25 cellular contexts compared by ENCODE assay signal in genomic region chr1:10740123-10740522, GRCh38. TPM values are rescaled to one million over a fixed set of nuclear protein-coding genes. Genes with fewer than 3 reads are reported as not detected.
DNase-seq lines count a peak whose midpoint lies in the region; ATAC-seq, FAIRE-seq and TF ChIP-seq lines count a peak whose summit lies in the region.
"Had no signal": no experiment of that assay in that cellular context is flagged by ENCODE, and none has a peak within 500 bp of the region (broad histone marks: within the 10 kb centered on the region; RNA-seq: fewer than 3 reads in every experiment).

No MANE protein-coding gene starts in this region.

- H2AK5ac ChIP-seq in neuronal stem cell (ENCODE audit: low read depth, low read length), result peak overlapping the region; percentile 76

- H2BK120ac ChIP-seq in neuronal stem cell (ENCODE audit: low read depth, low read length), result no peak overlapping the region

- no peak overlapping the region for H4K91ac ChIP-seq in neuronal stem cell (ENCODE audit: low read depth, low read length, poor library complexity)

- TF ChIP-seq POLR2A in gastroesophageal sphincter (IDR thresholded peaks at IDR 0.05), result no peak

- H3K4me3 Mint-ChIP-seq in WTC11 (no peak overlapping the region), brain (no peak overlapping the region)
- H3K4me3 Mint-ChIP-seq: CD4-positive, CD25-positive, alpha-beta regulatory T cell; CD8-positive, alpha-beta memory T cell; GM23338; HFFc6 had no signal

- H3K23ac ChIP-seq in neuronal stem cell (ENCODE audit: low read depth, low read length, poor library complexity), result peak overlapping the region; percentile 32

- H3K79me1 ChIP-seq in neuronal stem cell (ENCODE audit: low read depth, low read length), result peaks cover 2% of the 10 kb centered on the region

- no peak for ATAC-seq in WTC11
- ATAC-seq in gastroesophageal sphincter, result no peak
- ATAC-seq: GM12878, GM23338, HCT116 had no signal

- WGBS in neuronal stem cell (ENCODE audit: extremely low coverage in 2 of 2, insufficient read length in 2 of 2, insufficient replicate concordance in 1 of 2), 2 donors, result no CpG with 5 or more reads among the region's 6 CpGs
- 59 to 81% (median 65%) methylated on average over 6 of the region's 6 CpGs for WGBS in small intestine, 3 donors
- WGBS in gastroesophageal sphincter (ENCODE audit: low coverage in 1 of 2), 2 donors, result 80% methylated on average over 3 of the region's 6 CpGs; no CpG with 5 or more reads in 1 of the 2 donors

- peak overlapping the region; percentile 3 for H2BK15ac ChIP-seq in neuronal stem cell (ENCODE audit: low read length)

- no peak overlapping the region for H3K4ac ChIP-seq in neuronal stem cell (ENCODE audit: low read length)

- peak overlapping the region; percentile 47 for H3K14ac ChIP-seq in neuronal stem cell (ENCODE audit: low read length)

- H3K27ac ChIP-seq in neuronal stem cell (replicated peaks; ENCODE audit: low read length) (no peak overlapping the region), small intestine (ENCODE audit: low read depth in 1 of 2, low read length in 1 of 2) (peak overlapping the region; percentile 12 to 87), gastroesophageal sphincter (no peak overlapping the region)
- H3K27ac ChIP-seq: HL-60 had no signal

- TF ChIP-seq EP300 in gastroesophageal sphincter (IDR thresholded peaks at IDR 0.05), result no peak

- no peak overlapping the region for H3K4me2 ChIP-seq in neuronal stem cell (ENCODE audit: insufficient read depth, low read length, poor library complexity, severe bottlenecking)
- H3K4me2 ChIP-seq: GM23338 had no signal

- TF ChIP-seq CTCF in WTC11 (IDR thresholded peaks at IDR 0.05) (no peak), brain (conservative IDR thresholded peaks at IDR 0.05) (no peak), gastroesophageal sphincter (IDR thresholded peaks at IDR 0.05) (no peak)

- H3K27me3 Mint-ChIP-seq in WTC11 (ENCODE audit: low read depth) (no peaks in the 10 kb centered on the region), brain (peaks cover 18% of the 10 kb centered on the region)

- H3K4me3 ChIP-seq in neuronal stem cell (ENCODE audit: low read length in 2 of 2) (no peak overlapping the region), small intestine (ENCODE audit: low read depth in 1 of 2, low read length in 2 of 2) (no peak overlapping the region), gastroesophageal sphincter (no peak overlapping the region)
- H3K4me3 ChIP-seq: GM12878, GM23338 had no signal

- FAIRE-seq in small intestine (lab: Jason Lieb, UNC), result no peak
- FAIRE-seq: GM12878, GM19239 had no signal

- peaks cover 38% of the 10 kb centered on the region for H3K4me1 Mint-ChIP-seq in WTC11
- H3K4me1 Mint-ChIP-seq in brain, result peaks cover 82% of the 10 kb centered on the region
- H3K4me1 Mint-ChIP-seq: CD4-positive, CD25-positive, alpha-beta regulatory T cell; CD8-positive, alpha-beta memory T cell had no signal

- no peak overlapping the region for H2AFZ ChIP-seq in neuronal stem cell (ENCODE audit: low read length)

- H2BK5ac ChIP-seq in neuronal stem cell (ENCODE audit: low read length), result peak overlapping the region; percentile 47

- DNase-seq in WTC11 (ENCODE audit: low spot score) (no peak), neuronal stem cell (ENCODE audit: low spot score) (no peak), small intestine (no peak), epidermal melanocyte (ENCODE audit: insufficient read length, low spot score) (no peak), NCI-H2081 (lab: John Stamatoyannopoulos, UW) (no peak)
- DNase-seq in activated T-cell treated with anti-CD3 and anti-CD28 coated beads, Interleukin-2, amount 50 U/mL, for 1 hour, result no peak
- DNase-seq: BE2C; C1 segment of cervical spinal cord; CD4-positive, CD25-positive, alpha-beta regulatory T cell; CD8-positive, alpha-beta memory T cell; COR-L47; DMS 273 treated with DMSO at 0.1 percent for 48 hours; DMS53; DND-41; EL; H7; HFFc6; IMR-90 had no signal

- H3K18ac ChIP-seq in neuronal stem cell (ENCODE audit: low read length), result no peak overlapping the region

- no peaks in the 10 kb centered on the region for H3K36me3 ChIP-seq in neuronal stem cell (replicated peaks in 1 of 2; ENCODE audit: control insufficient read depth in 2 of 2, insufficient read depth in 2 of 2, low read length in 2 of 2)
- no peaks in the 10 kb centered on the region for H3K36me3 ChIP-seq in small intestine (ENCODE audit: control insufficient read depth in 2 of 2, insufficient read depth in 2 of 2, low read length in 2 of 2)
- no peaks in the 10 kb centered on the region for H3K36me3 ChIP-seq in gastroesophageal sphincter
- H3K36me3 ChIP-seq: BE2C had no signal

- H3K27ac Mint-ChIP-seq in WTC11 (peak overlapping the region; percentile 92; the same call in 1 of the 2 replicates), brain (peak overlapping the region in 4 of 5 experiments; percentile 3 to 86 (median 52))
- H3K27ac Mint-ChIP-seq: CD4-positive, CD25-positive, alpha-beta regulatory T cell; CD8-positive, alpha-beta memory T cell; HFFc6 had no signal

- H3K4me1 ChIP-seq in neuronal stem cell (ENCODE audit: control insufficient read depth in 2 of 2, insufficient read depth in 1 of 2, low read depth in 1 of 2, low read length in 2 of 2) (peaks cover 23 to 24% of the 10 kb centered on the region in 2 donors), small intestine (ENCODE audit: control insufficient read depth in 2 of 2, insufficient read depth in 1 of 2, low read depth in 1 of 2, low read length in 1 of 2) (peaks cover 2 to 13% of the 10 kb centered on the region in 2 donors), gastroesophageal sphincter (peaks cover 0 to 26% (median 3%) of the 10 kb centered on the region in 3 donors)
- H3K4me1 ChIP-seq: BE2C had no signal

- H3K27me3 ChIP-seq in neuronal stem cell (ENCODE audit: control insufficient read depth in 3 of 3, insufficient read depth in 3 of 3, low read depth in 1 of 3, low read length in 3 of 3) (no peaks in the 10 kb centered on the region), small intestine (ENCODE audit: control insufficient read depth in 2 of 2, insufficient read depth in 2 of 2, low read length in 2 of 2) (no peaks in the 10 kb centered on the region), gastroesophageal sphincter (no peaks in the 10 kb centered on the region)
- H3K27me3 ChIP-seq: BE2C had no signal

- H3K9me3 Mint-ChIP-seq in WTC11 (no peaks in the 10 kb centered on the region), brain (peaks cover 0 to 5% (median 0%) of the 10 kb centered on the region in 5 experiments)
- H3K9me3 Mint-ChIP-seq: CD4-positive, CD25-positive, alpha-beta regulatory T cell; CD8-positive, alpha-beta memory T cell; GM23338; HFFc6 had no signal

- no peaks in the 10 kb centered on the region for H3K36me3 Mint-ChIP-seq in WTC11
- no peaks in the 10 kb centered on the region for H3K36me3 Mint-ChIP-seq in brain
- H3K36me3 Mint-ChIP-seq: CD4-positive, CD25-positive, alpha-beta regulatory T cell; CD8-positive, alpha-beta memory T cell had no signal

- no peak overlapping the region for H4K8ac ChIP-seq in neuronal stem cell (ENCODE audit: low read depth, low read length)

- no peak overlapping the region for H3K9ac ChIP-seq in neuronal stem cell (ENCODE audit: low read depth, low read length, poor library complexity)

- no peaks in the 10 kb centered on the region for H3K9me3 ChIP-seq in neuronal stem cell (replicated peaks in 1 of 2; ENCODE audit: control insufficient read depth in 2 of 2, insufficient read depth in 1 of 2, low read depth in 1 of 2, low read length in 2 of 2)
- no peaks in the 10 kb centered on the region for H3K9me3 ChIP-seq in small intestine (ENCODE audit: control insufficient read depth, low read depth)
- no peaks in the 10 kb centered on the region for H3K9me3 ChIP-seq in gastroesophageal sphincter
- H3K9me3 ChIP-seq: BE2C had no signal

- no peak overlapping the region for H2BK12ac ChIP-seq in neuronal stem cell (ENCODE audit: low read length)

- POLR2A ChIA-PET in WTC11 (lab: Charles Lee), result no interaction called here

- CTCF ChIA-PET in WTC11 (lab: Charles Lee), result interaction anchor here (1.3 to 1.4 kb wide), 2 partner anchors 11 to 13 kb away, joined by 3 to 4 read pairs; no protein-coding TSS in a partner anchor

TF ChIP-seq in WTC11, 78 proteins besides CTCF, POLR2A, EP300 and RAD21:
- TF ChIP-seq, protein P1, sequence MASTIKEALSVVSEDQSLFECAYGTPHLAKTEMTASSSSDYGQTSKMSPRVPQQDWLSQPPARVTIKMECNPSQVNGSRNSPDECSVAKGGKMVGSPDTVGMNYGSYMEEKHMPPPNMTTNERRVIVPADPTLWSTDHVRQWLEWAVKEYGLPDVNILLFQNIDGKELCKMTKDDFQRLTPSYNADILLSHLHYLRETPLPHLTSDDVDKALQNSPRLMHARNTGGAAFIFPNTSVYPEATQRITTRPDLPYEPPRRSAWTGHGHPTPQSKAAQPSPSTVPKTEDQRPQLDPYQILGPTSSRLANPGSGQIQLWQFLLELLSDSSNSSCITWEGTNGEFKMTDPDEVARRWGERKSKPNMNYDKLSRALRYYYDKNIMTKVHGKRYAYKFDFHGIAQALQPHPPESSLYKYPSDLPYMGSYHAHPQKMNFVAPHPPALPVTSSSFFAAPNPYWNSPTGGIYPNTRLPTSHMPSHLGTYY (CRISPR knock-in tag; IDR thresholded peaks at IDR 0.05), result no peak
- TF ChIP-seq, protein P2, sequence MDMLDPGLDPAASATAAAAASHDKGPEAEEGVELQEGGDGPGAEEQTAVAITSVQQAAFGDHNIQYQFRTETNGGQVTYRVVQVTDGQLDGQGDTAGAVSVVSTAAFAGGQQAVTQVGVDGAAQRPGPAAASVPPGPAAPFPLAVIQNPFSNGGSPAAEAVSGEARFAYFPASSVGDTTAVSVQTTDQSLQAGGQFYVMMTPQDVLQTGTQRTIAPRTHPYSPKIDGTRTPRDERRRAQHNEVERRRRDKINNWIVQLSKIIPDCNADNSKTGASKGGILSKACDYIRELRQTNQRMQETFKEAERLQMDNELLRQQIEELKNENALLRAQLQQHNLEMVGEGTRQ (CRISPR knock-in tag; IDR thresholded peaks at IDR 0.05), result no peak
- TF ChIP-seq, protein P3, sequence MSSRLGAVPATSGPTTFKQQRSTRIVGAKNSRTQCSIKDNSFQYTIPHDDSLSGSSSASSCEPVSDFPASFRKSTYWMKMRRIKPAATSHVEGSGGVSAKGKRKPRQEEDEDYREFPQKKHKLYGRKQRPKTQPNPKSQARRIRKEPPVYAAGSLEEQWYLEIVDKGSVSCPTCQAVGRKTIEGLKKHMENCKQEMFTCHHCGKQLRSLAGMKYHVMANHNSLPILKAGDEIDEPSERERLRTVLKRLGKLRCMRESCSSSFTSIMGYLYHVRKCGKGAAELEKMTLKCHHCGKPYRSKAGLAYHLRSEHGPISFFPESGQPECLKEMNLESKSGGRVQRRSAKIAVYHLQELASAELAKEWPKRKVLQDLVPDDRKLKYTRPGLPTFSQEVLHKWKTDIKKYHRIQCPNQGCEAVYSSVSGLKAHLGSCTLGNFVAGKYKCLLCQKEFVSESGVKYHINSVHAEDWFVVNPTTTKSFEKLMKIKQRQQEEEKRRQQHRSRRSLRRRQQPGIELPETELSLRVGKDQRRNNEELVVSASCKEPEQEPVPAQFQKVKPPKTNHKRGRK (CRISPR knock-in tag; IDR thresholded peaks at IDR 0.05; ENCODE audit: borderline replicate concordance), result no peak

RNA-seq across cellular contexts. Expression of gene CASZ1, which starts 56.3 kb away (rescaled TPM):
- total RNA-seq in WTC11 (2021), result 6.9 to 11.7 TPM (median 8.7 TPM) in 3 replicates
- polyA plus RNA-seq in brain (ENCODE audit: insufficient read depth, low read depth, low replicate concordance), result 6.6 TPM
- polyA plus RNA-seq in neuronal stem cell (2013, experiment 1 of 2), result 12.5 TPM
- polyA plus RNA-seq in neuronal stem cell (2013, experiment 2 of 2), result 13.3 TPM
- 10 to 100 TPM; 13.5 to 23.0 (median 15.4) TPM for polyA plus RNA-seq in small intestine
- total RNA-seq in gastroesophageal sphincter, result 10 to 100 TPM; 22.1 to 47.4 (median 28.0) TPM

Comparison
In these comparisons a context has a peak if more than half of its experiments do, and no peak if none do; other contexts are left out.
1. H3K27ac ChIP-seq: peak in small intestine (2 of 2); none in neuronal stem cell (single experiment) and gastroesophageal sphincter (0 of 4).